In the genomic region with DNA sequence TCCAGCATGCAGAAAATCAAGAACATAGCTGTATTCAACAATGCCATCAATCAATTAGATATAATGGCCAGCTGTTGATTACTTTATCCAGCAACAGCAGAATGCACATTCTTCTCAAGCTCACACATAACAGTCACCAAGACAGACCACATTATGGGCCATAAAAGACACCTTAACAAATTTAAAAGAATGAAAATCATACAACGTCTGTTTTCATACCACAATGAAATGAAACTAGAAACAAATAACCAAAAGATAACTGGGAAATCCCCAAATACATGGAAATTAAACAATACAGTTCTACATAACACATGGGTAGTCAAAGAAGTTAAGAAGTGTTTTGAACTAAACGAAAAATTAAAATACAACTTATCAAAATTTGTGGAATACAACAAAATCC, we compare ENCODE assay signal across 17 cellular contexts.
DNase-seq lines count a peak whose midpoint lies in the region; ATAC-seq and TF ChIP-seq lines count a peak whose summit lies in the region.
"Had no signal": no experiment of that assay in that cellular context is flagged by ENCODE, and none has a peak within 500 bp of the region (broad histone marks: within the 10 kb centered on the region; RNA-seq: fewer than 3 reads in every experiment).

No MANE protein-coding gene starts in this region.

- H3K4me3 ChIP-seq in CD4-positive, CD25-positive, alpha-beta regulatory T cell (ENCODE audit: low read depth, low read length) = peak overlapping the region; percentile 86
- H3K4me3 ChIP-seq: prostate gland, SJSA1 had no signal

- CTCF ChIA-PET in CD4-positive, alpha-beta T cell (lab: Charles Lee) = interaction anchor here (0.9 kb wide), 1 partner anchor 9 kb away, joined by 3 read pairs; no protein-coding TSS in a partner anchor
- CTCF ChIA-PET in activated CD8-positive, alpha-beta T cell treated with anti-CD3 and anti-CD28 coated beads for 36 hours (lab: Charles Lee) = interaction anchor here (1.3 kb wide), 1 partner anchor 322 kb away, joined by 3 read pairs; no protein-coding TSS in a partner anchor
- CTCF ChIA-PET in HEK293T (lab: Yijun Ruan, JAX) = no interaction called here

- peaks cover 30 to 57% (median 49%) of the 10 kb centered on the region in 4 donors for H3K4me1 Mint-ChIP-seq in CD4-positive, CD25-positive, alpha-beta regulatory T cell
- H3K4me1 Mint-ChIP-seq in CD4-positive, alpha-beta T cell (ENCODE audit: low read depth) = peaks cover 50% of the 10 kb centered on the region
- H3K4me1 Mint-ChIP-seq in activated CD8-positive, alpha-beta T cell treated with anti-CD3 and anti-CD28 coated beads for 36 hours (ENCODE audit: low read depth) = peaks cover 20% of the 10 kb centered on the region
- peaks cover 15 to 36% of the 10 kb centered on the region in 2 donors for H3K4me1 Mint-ChIP-seq in immature natural killer cell
- H3K4me1 Mint-ChIP-seq: endodermal cell had no signal

- POLR2A ChIA-PET in CD4-positive, alpha-beta T cell (lab: Charles Lee) = interaction anchor here (1.6 kb wide), 1 partner anchor 253 kb away, joined by 5 read pairs; no protein-coding TSS in a partner anchor
- POLR2A ChIA-PET in activated CD8-positive, alpha-beta T cell treated with anti-CD3 and anti-CD28 coated beads for 36 hours (lab: Charles Lee) = no interaction called here
- POLR2A ChIA-PET in HEK293T (lab: Yijun Ruan, JAX) = no interaction called here

- no peak for TF ChIP-seq CTCF in CD4-positive, alpha-beta T cell (IDR thresholded peaks at IDR 0.05)
- TF ChIP-seq CTCF in activated CD8-positive, alpha-beta T cell treated with anti-CD3 and anti-CD28 coated beads for 36 hours (IDR thresholded peaks at IDR 0.05) = no peak

- peaks cover 2% of the 10 kb centered on the region for H3K36me3 ChIP-seq in CD4-positive, CD25-positive, alpha-beta regulatory T cell (ENCODE audit: control insufficient read depth, insufficient read depth, low read length)
- H3K36me3 ChIP-seq: neutrophil, prostate gland, SJSA1 had no signal

- H3K27ac ChIP-seq in CD4-positive, CD25-positive, alpha-beta regulatory T cell (ENCODE audit: insufficient read depth, low read length, poor library complexity, severe bottlenecking) = peak overlapping the region; percentile 83
- no peak overlapping the region for H3K27ac ChIP-seq in CD4-positive, alpha-beta T cell (ENCODE audit: low read depth, low read length)
- H3K27ac ChIP-seq: neutrophil, prostate gland, SJSA1 had no signal

- H3K4me1 ChIP-seq in CD4-positive, CD25-positive, alpha-beta regulatory T cell (ENCODE audit: control insufficient read depth, insufficient read depth, low read length, poor library complexity, severe bottlenecking) = peaks cover 22% of the 10 kb centered on the region
- H3K4me1 ChIP-seq: prostate gland, SJSA1 had no signal

- peaks cover 21% of the 10 kb centered on the region for H3K36me3 Mint-ChIP-seq in CD4-positive, CD25-positive, alpha-beta regulatory T cell
- peaks cover 77% of the 10 kb centered on the region for H3K36me3 Mint-ChIP-seq in CD4-positive, alpha-beta T cell (ENCODE audit: low read depth)
- peaks cover 39% of the 10 kb centered on the region for H3K36me3 Mint-ChIP-seq in activated CD8-positive, alpha-beta T cell treated with anti-CD3 and anti-CD28 coated beads for 36 hours (ENCODE audit: low read depth)
- H3K36me3 Mint-ChIP-seq in immature natural killer cell = peaks cover 0 to 19% (median 18%) of the 10 kb centered on the region in 3 donors

- H3K9me3 Mint-ChIP-seq in CD4-positive, CD25-positive, alpha-beta regulatory T cell = peaks cover 0 to 9% (median 2%) of the 10 kb centered on the region in 7 donors
- peaks cover 5% of the 10 kb centered on the region for H3K9me3 Mint-ChIP-seq in CD4-positive, alpha-beta T cell
- H3K9me3 Mint-ChIP-seq in activated CD8-positive, alpha-beta T cell treated with anti-CD3 and anti-CD28 coated beads for 36 hours = peaks cover 6% of the 10 kb centered on the region
- peaks cover 0 to 10% (median 6%) of the 10 kb centered on the region in 6 donors for H3K9me3 Mint-ChIP-seq in immature natural killer cell

- peak in 2 of 3 donors; percentile 23 to 41 for DNase-seq in CD4-positive, CD25-positive, alpha-beta regulatory T cell
- no peak for DNase-seq in CD4-positive, alpha-beta T cell
- DNase-seq in activated CD8-positive, alpha-beta T cell treated with anti-CD3 and anti-CD28 coated beads for 36 hours = no peak
- DNase-seq in immature natural killer cell (no peak), HEK293T (ENCODE audit: extremely low spot score) (no peak), KG1 (lab: John Stamatoyannopoulos, UW) (no peak)
- DNase-seq: endodermal cell, GF-D8, KBM-7, kidney glomerular epithelial cell, NCI-H1694, NCI-H2171, NCI-H526 had no signal

- H3K27me3 ChIP-seq in CD4-positive, CD25-positive, alpha-beta regulatory T cell (ENCODE audit: control insufficient read depth, insufficient read depth, low read length) = no peaks in the 10 kb centered on the region
- no peaks in the 10 kb centered on the region for H3K27me3 ChIP-seq in CD4-positive, alpha-beta T cell (ENCODE audit: control insufficient read depth, insufficient read depth, low read length)
- H3K27me3 ChIP-seq: neutrophil, SJSA1 had no signal

- no peaks in the 10 kb centered on the region for H3K27me3 Mint-ChIP-seq in CD4-positive, CD25-positive, alpha-beta regulatory T cell
- H3K27me3 Mint-ChIP-seq in CD4-positive, alpha-beta T cell = no peaks in the 10 kb centered on the region
- H3K27me3 Mint-ChIP-seq in activated CD8-positive, alpha-beta T cell treated with anti-CD3 and anti-CD28 coated beads for 36 hours = no peaks in the 10 kb centered on the region
- H3K27me3 Mint-ChIP-seq in immature natural killer cell (ENCODE audit: low read depth in 3 of 3) = no peaks in the 10 kb centered on the region

- H3K9me3 ChIP-seq in CD4-positive, CD25-positive, alpha-beta regulatory T cell (ENCODE audit: control insufficient read depth in 2 of 2, low read length in 2 of 2) = peaks cover 0 to 5% of the 10 kb centered on the region in 2 experiments
- H3K9me3 ChIP-seq in CD4-positive, alpha-beta T cell (ENCODE audit: control insufficient read depth, low read length) = no peaks in the 10 kb centered on the region
- H3K9me3 ChIP-seq: neutrophil, prostate gland, SJSA1 had no signal

- peak overlapping the region; percentile 84 to 90 (median 85) for H3K4me3 Mint-ChIP-seq in CD4-positive, CD25-positive, alpha-beta regulatory T cell
- peak overlapping the region; percentile 75 for H3K4me3 Mint-ChIP-seq in CD4-positive, alpha-beta T cell
- peak overlapping the region; percentile 34 for H3K4me3 Mint-ChIP-seq in activated CD8-positive, alpha-beta T cell treated with anti-CD3 and anti-CD28 coated beads for 36 hours
- peak overlapping the region in 3 of 5 donors; percentile 17 to 46 (median 20) for H3K4me3 Mint-ChIP-seq in immature natural killer cell
- H3K4me3 Mint-ChIP-seq: endodermal cell had no signal

- intact Hi-C loops in CD4-positive, alpha-beta T cell (cut with DNase I, micrococcal nuclease) = no loop called here
- intact Hi-C loops in activated CD8-positive, alpha-beta T cell treated with anti-CD3 and anti-CD28 coated beads for 36 hours (cut with micrococcal nuclease) = no loop called here

- H3K27ac Mint-ChIP-seq in CD4-positive, CD25-positive, alpha-beta regulatory T cell = peak overlapping the region; percentile 87 to 98 (median 90)
- H3K27ac Mint-ChIP-seq in CD4-positive, alpha-beta T cell = peak overlapping the region; percentile 31
- H3K27ac Mint-ChIP-seq in activated CD8-positive, alpha-beta T cell treated with anti-CD3 and anti-CD28 coated beads for 36 hours = peak overlapping the region; percentile 66
- peak overlapping the region in 1 of 6 donors; percentile 1 for H3K27ac Mint-ChIP-seq in immature natural killer cell
- H3K27ac Mint-ChIP-seq: endodermal cell had no signal

- peak in 1 of 2 donors; percentile 14 for ATAC-seq in CD4-positive, CD25-positive, alpha-beta regulatory T cell (ENCODE audit: low read depth in 2 of 2)
- ATAC-seq in CD4-positive, alpha-beta T cell (ENCODE audit: poor library complexity) = no peak
- ATAC-seq in activated CD8-positive, alpha-beta T cell treated with anti-CD3 and anti-CD28 coated beads for 36 hours = peak; percentile 51
- no peak for ATAC-seq in HG03565 (IDR thresholded peaks at IDR 0.05; ENCODE audit: unreplicated experiment)

TF ChIP-seq in HEK293T, 16 proteins besides CTCF, POLR2A, EP300 and RAD21:
- TF ChIP-seq ARNT (IDR thresholded peaks at IDR 0.05) (no peak), ZNF384 (IDR thresholded peaks at IDR 0.05) (no peak), FOXM1 (IDR thresholded peaks at IDR 0.05; ENCODE audit: borderline replicate concordance) (no peak), TARDBP (IDR thresholded peaks at IDR 0.05) (no peak), BHLHE40 (IDR thresholded peaks at IDR 0.05; ENCODE audit: borderline replicate concordance) (no peak), HDGF (IDR thresholded peaks at IDR 0.05; ENCODE audit: borderline replicate concordance) (no peak)

Comparison
In these comparisons a context has a peak if more than half of its experiments do, and no peak if none do; other contexts are left out.
1. DNase-seq: peak in CD4-positive, CD25-positive, alpha-beta regulatory T cell (2 of 3); none in CD4-positive, alpha-beta T cell (0 of 10), activated CD8-positive, alpha-beta T cell treated with anti-CD3 and anti-CD28 coated beads for 36 hours (single experiment), immature natural killer cell (0 of 3), HEK293T (single experiment) and KG1 (single experiment).
2. H3K4me3 Mint-ChIP-seq: peak in every context shown above with its lines; median percentile 85 in CD4-positive, CD25-positive, alpha-beta regulatory T cell; 75 in CD4-positive, alpha-beta T cell; 34 in activated CD8-positive, alpha-beta T cell treated with anti-CD3 and anti-CD28 coated beads for 36 hours; 20 in immature natural killer cell.